Comparison of ENCODE assay signal across 24 cellular contexts in genomic region chr1:44242761-44243160, GRCh38.
"Had no signal": no experiment of that assay in that cellular context is flagged by ENCODE, and none has a peak within 500 bp of the region (broad histone marks: within the 10 kb centered on the region; RNA-seq: fewer than 3 reads in every experiment).

No MANE protein-coding gene starts in this region.

- H3K27me3 ChIP-seq: gastrocnemius medialis, neutrophil, right atrium auricular region, sigmoid colon, stomach, suprapubic skin, thyroid gland, upper lobe of right lung, vagina had no signal

- H3K9me3 Mint-ChIP-seq: immature natural killer cell, naive B cell, nephron had no signal

- H3K27ac ChIP-seq: left ventricle myocardium inferior, lower lobe of right lung, neutrophil, right atrium auricular region, skin epidermis, thyroid gland, upper lobe of right lung, vagina had no signal

- H3K4me3 Mint-ChIP-seq: immature natural killer cell, naive B cell, nephron had no signal

- ATAC-seq: gastrocnemius medialis, left cardiac atrium, lower lobe of right lung, upper lobe of right lung had no signal

- H3K27ac Mint-ChIP-seq: immature natural killer cell, nephron had no signal

- H3K4me3 ChIP-seq: coronary artery, gastrocnemius medialis, left ventricle myocardium inferior, lower lobe of right lung, right atrium auricular region, sigmoid colon, skin epidermis, stomach, suprapubic skin, thyroid gland, upper lobe of right lung, vagina had no signal

- H3K9me3 ChIP-seq: gastrocnemius medialis, left ventricle myocardium inferior, lower lobe of right lung, neutrophil, right atrium auricular region, sigmoid colon, stomach, suprapubic skin, thyroid gland, upper lobe of right lung, vagina had no signal

- DNase-seq: effector CD8-positive, alpha-beta T cell; gastrocnemius medialis; glutamatergic neuron; immature natural killer cell; kidney; left cardiac atrium; left ventricle myocardium inferior; lower lobe of right lung; mesenchymal stem cell; naive B cell; sigmoid colon; stimulated activated CD4-positive, alpha-beta T cell treated with anti-CD3 and anti-CD28 coated beads, Interleukin-2, amount 100 ng/mL, for 24 hours; stimulated activated CD4-positive, alpha-beta T cell treated with anti-CD3 and anti-CD28 coated beads, Interleukin-4, amount 100 ng/mL, for 4 hours; stimulated activated naive CD4-positive, alpha-beta T cell; stomach; thyroid gland; upper lobe of right lung had no signal

- H3K36me3 ChIP-seq: gastrocnemius medialis, neutrophil, right atrium auricular region had no signal

- H3K27me3 Mint-ChIP-seq: naive B cell had no signal
